ENCODE assay signal across 19 cellular contexts in genomic region chr5:39598641-39599248, GRCh38.
DNase-seq lines count a peak whose midpoint lies in the region; ATAC-seq and TF ChIP-seq lines count a peak whose summit lies in the region.
"Had no signal": no experiment of that assay in that cellular context is flagged by ENCODE, and none has a peak within 500 bp of the region (broad histone marks: within the 10 kb centered on the region; RNA-seq: fewer than 3 reads in every experiment).

No MANE protein-coding gene starts in this region.

- 0 out of 2 replicates have a peak, but pooled peaks have one; percentile 16 for TF ChIP-seq CTCF in WERI-Rb-1 (IDR thresholded peaks at IDR 0.05; ENCODE audit: low read depth, low read length)

- no peaks in the 10 kb centered on the region for H3K36me3 ChIP-seq in WERI-Rb-1
- H3K36me3 ChIP-seq: MG63 had no signal

- in situ Hi-C loops in G401 (cut with HindIII; ENCODE audit: low sequenced_read_pairs): no loop called here

- ATAC-seq in sciatic nerve: peak; percentile 15
- ATAC-seq: Right ventricle myocardium inferior had no signal

- no peak overlapping the region for H3K4me3 ChIP-seq in WERI-Rb-1 (ENCODE audit: low read depth, low read length)
- H3K4me3 ChIP-seq: MG63 had no signal

- no peaks in the 10 kb centered on the region for H3K27me3 ChIP-seq in WERI-Rb-1 (ENCODE audit: insufficient read depth, low read depth, severe bottlenecking)
- H3K27me3 ChIP-seq: MG63 had no signal

- no peak overlapping the region for H3K27ac ChIP-seq in WERI-Rb-1
- H3K27ac ChIP-seq: 22Rv1, C4-2B had no signal

- H3K9me3 ChIP-seq in WERI-Rb-1 (ENCODE audit: severe bottlenecking): no peaks in the 10 kb centered on the region

- intact Hi-C loops in sciatic nerve (cut with DNase I): loop anchor here (5.0 kb wide), 1 partner anchor 1089 kb away; no protein-coding TSS in a partner anchor

- DNase-seq in NCI-H82 (lab: John Stamatoyannopoulos, UW) (peak; percentile 18), NCI-H82 treated with DMSO at 0.1 percent for 48 hours (lab: John Stamatoyannopoulos, UW; ENCODE audit: unreplicated experiment) (no peak), WERI-Rb-1 (peak; percentile 54), islet precursor cell (peak; percentile 75), sciatic nerve (ENCODE audit: low spot score) (no peak), epidermal melanocyte (ENCODE audit: insufficient read length, low spot score) (no peak), G401 (ENCODE audit: low spot score) (no peak)
- no peak for DNase-seq in stimulated activated CD4-positive, alpha-beta T cell treated with anti-CD3 and anti-CD28 coated beads, Interleukin-1b, Interleukin-23, amount 100 ng/mL, for 48 hours
- DNase-seq: AML-193, DMS79, Karpas-422, MG63, NCI-H1048, NCI-H1436 treated with DMSO at 0.1 percent for 48 hours, NCI-H2029, NCI-H526 had no signal

Comparison
In these comparisons a context has a peak if more than half of its experiments do, and no peak if none do; other contexts are left out.
1. DNase-seq: peak in NCI-H82 (single experiment), WERI-Rb-1 (single experiment) and islet precursor cell (single experiment); none in NCI-H82 treated with DMSO at 0.1 percent for 48 hours (single experiment), sciatic nerve (single experiment), epidermal melanocyte (single experiment), G401 (single experiment) and stimulated activated CD4-positive, alpha-beta T cell treated with anti-CD3 and anti-CD28 coated beads, Interleukin-1b, Interleukin-23, amount 100 ng/mL, for 48 hours (single experiment).